ENCODE assay signal across 18 cellular contexts in genomic region chr3:55605837-55606236, GRCh38.
"Had no signal": no experiment of that assay in that cellular context is flagged by ENCODE, and none has a peak within 500 bp of the region (broad histone marks: within the 10 kb centered on the region; RNA-seq: fewer than 3 reads in every experiment).

No MANE protein-coding gene starts in this region.

- H3K27me3 Mint-ChIP-seq: effector memory CD8-positive, alpha-beta T cell had no signal

- H3K9me3 Mint-ChIP-seq: dendritic cell treated with granulocyte-macrophage colony-stimulating factor and Interleukin-4, amounts not matched to agents 40 ng/mL and 50 ng/mL, for 4 days; nephron progenitor cell had no signal

- H3K9me3 ChIP-seq: heart right ventricle, psoas muscle, tibial artery, upper lobe of left lung, uterus had no signal

- H3K4me2 ChIP-seq: smooth muscle cell had no signal

- H3K27ac ChIP-seq: heart right ventricle, parathyroid adenoma, psoas muscle, tibial artery, upper lobe of left lung, uterus had no signal

- ATAC-seq: effector memory CD8-positive, alpha-beta T cell; heart right ventricle; left cardiac atrium; left ventricle myocardium superior; naive thymus-derived CD4-positive, alpha-beta T cell; psoas muscle had no signal

- DNase-seq: effector memory CD8-positive, alpha-beta T cell; erythroblast; heart right ventricle; kidney; left cardiac atrium; left ventricle myocardium superior; naive thymus-derived CD4-positive, alpha-beta T cell; nephron progenitor cell; psoas muscle; retina; stimulated activated CD4-positive, alpha-beta T cell treated with anti-CD3 and anti-CD28 coated beads, Interleukin-2, amount 100 ng/mL, for 48 hours; stimulated activated naive CD4-positive, alpha-beta T cell treated with Interleukin-2 at 50 U/mL for 16 hours; tibial artery; upper lobe of left lung; uterus had no signal

- H3K36me3 ChIP-seq: heart right ventricle, tibial artery, upper lobe of left lung, uterus had no signal

- H3K4me3 ChIP-seq: heart right ventricle, psoas muscle, smooth muscle cell, tibial artery, upper lobe of left lung, uterus had no signal

- H3K9ac ChIP-seq: parathyroid adenoma had no signal

- H3K27me3 ChIP-seq: tibial artery, upper lobe of left lung, uterus had no signal

- H3K79me2 ChIP-seq: parathyroid adenoma had no signal

- H3K4me3 Mint-ChIP-seq: dendritic cell treated with granulocyte-macrophage colony-stimulating factor and Interleukin-4, amounts not matched to agents 40 ng/mL and 50 ng/mL, for 4 days; effector memory CD8-positive, alpha-beta T cell; naive thymus-derived CD4-positive, alpha-beta T cell; nephron progenitor cell had no signal

- H3K4me1 ChIP-seq: heart right ventricle, parathyroid adenoma, psoas muscle, tibial artery, upper lobe of left lung, uterus had no signal

- H3K27ac Mint-ChIP-seq: dendritic cell treated with granulocyte-macrophage colony-stimulating factor and Interleukin-4, amounts not matched to agents 40 ng/mL and 50 ng/mL, for 4 days; effector memory CD8-positive, alpha-beta T cell; naive thymus-derived CD4-positive, alpha-beta T cell; nephron progenitor cell had no signal
